ENCODE assay signal across 8 cellular contexts in genomic region chr1:228037401-228038386, GRCh38. TPM values are rescaled to one million over a fixed set of nuclear protein-coding genes. Genes with fewer than 3 reads are reported as not detected.
DNase-seq lines count a peak whose midpoint lies in the region; ATAC-seq, FAIRE-seq and TF ChIP-seq lines count a peak whose summit lies in the region.

No MANE protein-coding gene starts in this region.

- H3K27me3 ChIP-seq in GM23248 (replicated peaks; ENCODE audit: insufficient read depth), result peaks cover 20% of the 10 kb centered on the region

- H3K9ac ChIP-seq in GM23248, result no peak overlapping the region

- 0 out of 2 replicates have a peak overlapping the region, but pooled peaks have one; percentile 31 for H3K4me3 ChIP-seq in GM23248
- H3K4me3 ChIP-seq in fibroblast of pulmonary artery (replicated peaks; ENCODE audit: low read depth, low read length), result no peak overlapping the region

- H3K27ac ChIP-seq in GM23248, result no peak overlapping the region

- WGBS in GM23248 (ENCODE audit: low coverage in 1 of 2, low lambda C conversion rate in 2 of 2, missing lambda C conversion rate in 2 of 2), 2 experiments, result 12 to 13% methylated on average over 74 to 80 of the region's 80 CpGs

- no peaks in the 10 kb centered on the region for H3K4me1 ChIP-seq in GM23248 (ENCODE audit: insufficient read depth)

- TF ChIP-seq CTCF in GM13977 (IDR thresholded peaks at IDR 0.05; ENCODE audit: extremely low read depth, insufficient read depth, missing control alignments), result no peak
- TF ChIP-seq CTCF in fibroblast of pulmonary artery (IDR thresholded peaks at IDR 0.05; ENCODE audit: low read length, missing control alignments), result no peak

- no peak overlapping the region for H2AFZ ChIP-seq in GM23248

- H3K9me2 ChIP-seq in GM23248 (ENCODE audit: insufficient read depth), result no peaks in the 10 kb centered on the region

- H3K9me3 ChIP-seq in GM23248 (ENCODE audit: low read depth), result no peaks in the 10 kb centered on the region

- no peak for FAIRE-seq in urothelium cell line (lab: Jason Lieb, UNC)

- in situ Hi-C loops in GM13977 (cut with MboI; ENCODE audit: low pct_unique_long_range_greater_than_20kb, low sequenced_read_pairs, unreplicated experiment), result no loop called here
- in situ Hi-C loops in GM23248 (cut with MboI), result no loop called here

- ATAC-seq in GM19397 (IDR thresholded peaks at IDR 0.05; ENCODE audit: unreplicated experiment) (no peak), GM19324 (IDR thresholded peaks at IDR 0.05; ENCODE audit: low FRiP score, unreplicated experiment) (no peak)

- DNase-seq in GM13977 (ENCODE audit: low spot score) (peak; percentile 88), GM23248 (peak; percentile 55), SW480 (ENCODE audit: low spot score) (peak; percentile 24), fibroblast of pulmonary artery (ENCODE audit: low read depth) (peak; percentile 17), retina (peak; percentile 71), urothelium cell line (ENCODE audit: low spot score) (no peak)

- no peak overlapping the region for H3K4me2 ChIP-seq in GM23248 (ENCODE audit: unreplicated experiment)

- H3K79me2 ChIP-seq in GM23248 (ENCODE audit: insufficient read depth), result no peaks in the 10 kb centered on the region

- H4K20me1 ChIP-seq in GM23248 (ENCODE audit: insufficient read depth), result no peaks in the 10 kb centered on the region

- no peaks in the 10 kb centered on the region for H3K36me3 ChIP-seq in GM23248 (ENCODE audit: low read depth)

- no peaks in the 10 kb centered on the region for H3F3A ChIP-seq in GM23248 (ENCODE audit: insufficient read depth)

RNA-seq across cellular contexts. Expression of gene WNT3A, which starts 30.9 kb away (rescaled TPM):
- total RNA-seq in GM23248 (2014; rRNA removed; shearing (Covaris generic)), result not detected in 2 replicates
- not detected in 2 replicates for polyA plus RNA-seq in GM23248 (2016; fragmentation: Nextera tagmentation; extraction: Ambion mirVana)

RNA-seq across cellular contexts. Expression of gene ARF1, which starts 44.8 kb away (rescaled TPM):
- 259 and 292 TPM in 2 replicates for total RNA-seq in GM23248 (2014; rRNA removed; shearing (Covaris generic))
- polyA plus RNA-seq in GM23248 (2016; fragmentation: Nextera tagmentation; extraction: Ambion mirVana), result 656 and 698 TPM in 2 replicates
